In the genomic region with DNA sequence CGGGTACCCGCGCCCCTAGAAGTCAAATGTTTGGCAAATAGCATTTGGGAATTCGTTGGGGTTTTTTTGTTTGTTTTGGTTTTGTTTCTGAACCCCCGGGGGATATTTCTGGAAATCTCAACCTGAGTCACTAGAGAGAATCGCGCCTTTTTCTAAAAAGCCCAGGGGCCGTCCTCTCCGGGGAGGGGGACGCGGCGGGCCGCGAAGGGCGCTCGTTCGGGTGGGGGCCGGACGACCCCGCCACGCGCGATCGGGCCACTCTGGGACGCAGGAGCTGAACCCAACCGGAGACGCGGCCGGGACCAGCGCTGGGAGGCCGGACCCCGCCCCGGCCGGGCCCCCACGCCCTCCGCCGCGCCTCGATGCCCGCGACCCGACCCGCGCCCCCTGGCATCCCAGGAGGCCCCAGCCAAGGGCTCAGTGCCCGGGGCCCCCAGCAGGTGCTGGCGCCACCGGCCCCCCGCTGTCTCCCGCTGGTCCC, we compare ENCODE assay signal across 8 cellular contexts. TPM values are rescaled to one million over a fixed set of nuclear protein-coding genes. Genes with fewer than 3 reads are reported as not detected.
DNase-seq lines count a peak whose midpoint lies in the region; ATAC-seq and TF ChIP-seq lines count a peak whose summit lies in the region.

No MANE protein-coding gene starts in this region.

- no peaks in the 10 kb centered on the region for H3K27me3 Mint-ChIP-seq in activated T-cell treated with anti-CD3 and anti-CD28 coated beads, Interleukin-2, amount 50 U/mL, for 4 hours (ENCODE audit: low read depth)

- TF ChIP-seq CTCF in breast epithelium (IDR thresholded peaks at IDR 0.05) (no peak), lower lobe of right lung (IDR thresholded peaks at IDR 0.05) (no peak), upper lobe of right lung (IDR thresholded peaks at IDR 0.05) (no peak)

- no peaks in the 10 kb centered on the region for H3K27me3 ChIP-seq in HUES6 (ENCODE audit: control insufficient read depth, insufficient read depth, low read length)
- no peaks in the 10 kb centered on the region for H3K27me3 ChIP-seq in breast epithelium
- H3K27me3 ChIP-seq in lower lobe of right lung (ENCODE audit: low read depth): no peaks in the 10 kb centered on the region
- H3K27me3 ChIP-seq in upper lobe of right lung: no peaks in the 10 kb centered on the region

- no peak for DNase-seq in activated T-cell treated with anti-CD3 and anti-CD28 coated beads, Interleukin-2, amount 50 U/mL, for 4 hours
- no peak for DNase-seq in activated T-cell treated with anti-CD3 and anti-CD28 coated beads, Interleukin-2, amount 50 U/mL, for 48 hours
- no peak for DNase-seq in breast epithelium (ENCODE audit: low spot score in 2 of 2)
- no peak for DNase-seq in lower lobe of right lung
- DNase-seq in upper lobe of right lung: no peak
- DNase-seq in NCI-H774 (lab: John Stamatoyannopoulos, UW): no peak

- H3K4me1 Mint-ChIP-seq in activated T-cell treated with anti-CD3 and anti-CD28 coated beads, Interleukin-2, amount 50 U/mL, for 4 hours (ENCODE audit: low read depth): peaks cover 47% of the 10 kb centered on the region

- peaks cover 5% of the 10 kb centered on the region for H3K36me3 Mint-ChIP-seq in activated T-cell treated with anti-CD3 and anti-CD28 coated beads, Interleukin-2, amount 50 U/mL, for 4 hours (ENCODE audit: insufficient read depth)

- intact Hi-C loops in breast epithelium (cut with DNase I; ENCODE audit: low total_unique reads) (no loop called here), lower lobe of right lung (cut with DNase I) (no loop called here), upper lobe of right lung (cut with DNase I) (no loop called here)

- H3K4me1 ChIP-seq in HUES6 (ENCODE audit: control insufficient read depth, insufficient read depth, low read length): peaks cover 52% of the 10 kb centered on the region
- H3K4me1 ChIP-seq in breast epithelium: peaks cover 0 to 10% of the 10 kb centered on the region in 2 donors
- H3K4me1 ChIP-seq in lower lobe of right lung: peaks cover 55% of the 10 kb centered on the region
- peaks cover 30% of the 10 kb centered on the region for H3K4me1 ChIP-seq in upper lobe of right lung

- peak overlapping the region; percentile 65 for H3K9ac ChIP-seq in HUES6 (ENCODE audit: low read length)

- H3K9me3 ChIP-seq in HUES6 (ENCODE audit: control insufficient read depth, insufficient read depth, low read depth, low read length) (peaks cover 6% of the 10 kb centered on the region; the same call in 1 of the 2 replicates), breast epithelium (no peaks in the 10 kb centered on the region), lower lobe of right lung (no peaks in the 10 kb centered on the region), upper lobe of right lung (no peaks in the 10 kb centered on the region)

- H3K36me3 ChIP-seq in HUES6 (ENCODE audit: control insufficient read depth, insufficient read depth, low read length) (no peaks in the 10 kb centered on the region), breast epithelium (no peaks in the 10 kb centered on the region), lower lobe of right lung (no peaks in the 10 kb centered on the region), upper lobe of right lung (no peaks in the 10 kb centered on the region)

- peak overlapping the region; percentile 95 for H3K4me3 Mint-ChIP-seq in activated T-cell treated with anti-CD3 and anti-CD28 coated beads, Interleukin-2, amount 50 U/mL, for 4 hours

- no peaks in the 10 kb centered on the region for H3K9me3 Mint-ChIP-seq in activated T-cell treated with anti-CD3 and anti-CD28 coated beads, Interleukin-2, amount 50 U/mL, for 4 hours

- TF ChIP-seq POLR2A in breast epithelium (IDR thresholded peaks at IDR 0.05): no peak

- ATAC-seq in activated T-cell treated with anti-CD3 and anti-CD28 coated beads, Interleukin-2, amount 50 U/mL, for 4 hours: peak; percentile 33 to 36
- ATAC-seq in lower lobe of right lung (peak; percentile 37 to 52), upper lobe of right lung (peak; percentile 42), GM18519 (IDR thresholded peaks at IDR 0.05; ENCODE audit: low FRiP score, unreplicated experiment) (no peak)

- peak overlapping the region; percentile 83 for H3K4me3 ChIP-seq in HUES6 (ENCODE audit: low read depth, low read length)
- H3K4me3 ChIP-seq in breast epithelium: peak overlapping the region; percentile 83 to 95 (median 93)
- peak overlapping the region; percentile 69 for H3K4me3 ChIP-seq in lower lobe of right lung
- peak overlapping the region; percentile 80 for H3K4me3 ChIP-seq in upper lobe of right lung

- H3K27ac ChIP-seq in HUES6 (ENCODE audit: low read depth, low read length) (peak overlapping the region; percentile 56; the same call in 1 of the 2 replicates), breast epithelium (peak overlapping the region; percentile 99), lower lobe of right lung (peak overlapping the region; percentile 91), upper lobe of right lung (peak overlapping the region; percentile 93)

RNA-seq across cellular contexts. Expression of a gene that starts 0.3 kb away (rescaled TPM):
- 100 to 1,000 TPM in 2 of 3 donors, 10 to 100 TPM in 1; 68.4 to 127 (median 103) TPM for total RNA-seq in activated T-cell treated with anti-CD3 and anti-CD28 coated beads, Interleukin-2, amount 50 U/mL, for 4 hours
- total RNA-seq in breast epithelium: 100 to 1,000 TPM in 1 of 3 donors, 10 to 100 TPM in 2; 50.6 to 109 (median 59.0) TPM
- total RNA-seq in lower lobe of right lung: 281 TPM
- total RNA-seq in upper lobe of right lung: 242 TPM
